ENCODE assay signal across 11 cellular contexts in genomic region chr3:128327606-128328031, GRCh38.
"Had no signal": no experiment of that assay in that cellular context is flagged by ENCODE, and none has a peak within 500 bp of the region (broad histone marks: within the 10 kb centered on the region; RNA-seq: fewer than 3 reads in every experiment).

No MANE protein-coding gene starts in this region.

- H3K4me3 ChIP-seq: heart left ventricle, left lung, pancreas, transverse colon had no signal

- H3K36me3 ChIP-seq: heart left ventricle, left lung, pancreas, transverse colon had no signal

- ATAC-seq: heart left ventricle, left lung, pancreas had no signal

- DNase-seq: activated gamma-delta T cell treated with Interleukin-2 at 50 U/mL for 16 hours; effector CD4-positive, alpha-beta T cell; foreskin melanocyte; left lung; retina; stimulated activated CD4-positive, alpha-beta T cell treated with anti-CD3 and anti-CD28 coated beads, Interleukin-4, amount 100 ng/mL, for 4 hours; transverse colon had no signal

- FAIRE-seq: astrocyte, islet of Langerhans, pancreas had no signal

- H3K4me1 ChIP-seq: left lung had no signal

- H3K27me3 ChIP-seq: heart left ventricle, left lung, pancreas, transverse colon had no signal

- H3K27ac ChIP-seq: heart left ventricle, left lung, pancreas, transverse colon had no signal

- H3K9me3 ChIP-seq: heart left ventricle, left lung, pancreas, transverse colon had no signal
